In genomic region chr21:32426066-32426465, GRCh38 we compare ENCODE assay signal across 24 cellular contexts. TPM values are rescaled to one million over a fixed set of nuclear protein-coding genes. Genes with fewer than 3 reads are reported as not detected.
A peak's percentile ranks its signal among the peaks of the same experiment; 100 is the strongest.
DNase-seq lines count a peak whose midpoint lies in the region; ATAC-seq and TF ChIP-seq lines count a peak whose summit lies in the region.
"Had no signal": no experiment of that assay in that cellular context is flagged by ENCODE, and none has a peak within 500 bp of the region (broad histone marks: within the 10 kb centered on the region; RNA-seq: fewer than 3 reads in every experiment).

No MANE protein-coding gene starts in this region.

- H3K36me3 Mint-ChIP-seq in activated naive CD4-positive, alpha-beta T cell treated with anti-CD3 and anti-CD28 coated beads, Interleukin-2, amount 50 U/mL, for 72 hours: peaks cover 0 to 7% of the 10 kb centered on the region in 2 donors
- peaks cover 12% of the 10 kb centered on the region for H3K36me3 Mint-ChIP-seq in effector memory CD8-positive, alpha-beta T cell (ENCODE audit: insufficient read depth)

- no peak overlapping the region for H3K4me3 Mint-ChIP-seq in effector memory CD8-positive, alpha-beta T cell
- H3K4me3 Mint-ChIP-seq: activated CD8-positive, alpha-beta T cell treated with anti-CD3 and anti-CD28 coated beads, Interleukin-2, amount 10 ng/mL, durations not matched to agents 7 days and 5 days; CD8-positive, alpha-beta T cell; nephron had no signal

- H3F3A ChIP-seq in PC-3 (ENCODE audit: low read length, unreplicated experiment): peaks cover 11% of the 10 kb centered on the region

- BruUV-seq in PC-3 (replicated peaks; lab: Mats Ljungman, UMichigan): TSS peak; percentile 44

- H4K20me1 ChIP-seq in PC-3 (ENCODE audit: low read length): no peaks in the 10 kb centered on the region

- H3K27me3 ChIP-seq in PC-3 (ENCODE audit: low read length) (no peaks in the 10 kb centered on the region), breast epithelium (no peaks in the 10 kb centered on the region), foreskin keratinocyte (no peaks in the 10 kb centered on the region), thoracic aorta (replicated peaks; ENCODE audit: insufficient read depth) (no peaks in the 10 kb centered on the region)
- H3K27me3 ChIP-seq: heart left ventricle, sigmoid colon had no signal

- no peak overlapping the region for H3K27ac Mint-ChIP-seq in activated naive CD4-positive, alpha-beta T cell treated with anti-CD3 and anti-CD28 coated beads, Interleukin-2, amount 50 U/mL, for 72 hours
- H3K27ac Mint-ChIP-seq in effector memory CD8-positive, alpha-beta T cell: no peak overlapping the region
- H3K27ac Mint-ChIP-seq: activated CD8-positive, alpha-beta T cell treated with anti-CD3 and anti-CD28 coated beads, Interleukin-2, amount 10 ng/mL, durations not matched to agents 7 days and 5 days; CD8-positive, alpha-beta T cell; nephron had no signal

- peaks cover 5 to 10% of the 10 kb centered on the region in 2 donors for H3K4me1 Mint-ChIP-seq in effector memory CD8-positive, alpha-beta T cell (ENCODE audit: low read depth in 2 of 2)
- H3K4me1 Mint-ChIP-seq: nephron had no signal

- intact Hi-C loops in PC-3 (cut with micrococcal nuclease): loop anchor here (2.0 to 5.0 kb wide), 2 partner anchors 36 to 49 kb away; no protein-coding TSS in a partner anchor
- intact Hi-C loops in breast epithelium (cut with DNase I; ENCODE audit: low total_unique reads): no loop called here

- peak overlapping the region; percentile 75 for H3K4me2 ChIP-seq in PC-3 (ENCODE audit: low read length)

- H3K4me3 ChIP-seq in PC-3 (ENCODE audit: low read length): peak overlapping the region; percentile 43; the same call in 1 of the 2 replicates
- no peak overlapping the region for H3K4me3 ChIP-seq in breast epithelium
- H3K4me3 ChIP-seq in thoracic aorta: no peak overlapping the region
- H3K4me3 ChIP-seq: heart left ventricle, sigmoid colon had no signal

- CTCF ChIA-PET in PC-3 (lab: Charles Lee): interaction anchor here (0.6 to 1.3 kb wide), 3 partner anchors 23 to 175 kb away, joined by 3 to 6 read pairs (median 3); no protein-coding TSS in a partner anchor

- no peaks in the 10 kb centered on the region for H3K9me2 ChIP-seq in PC-3 (replicated peaks; ENCODE audit: low read length)

- DNase-seq in PC-3 (peak; percentile 3), breast epithelium (ENCODE audit: low spot score in 2 of 2) (no peak), foreskin keratinocyte (peak in 1 of 2 donors; percentile 72), thoracic aorta (ENCODE audit: low spot score) (no peak), NCI-H146 (lab: John Stamatoyannopoulos, UW) (no peak)
- DNase-seq in activated naive CD4-positive, alpha-beta T cell treated with anti-CD3 and anti-CD28 coated beads, Interleukin-2, amount 50 U/mL, for 72 hours (ENCODE audit: low spot score in 2 of 2): no peak
- DNase-seq in effector memory CD8-positive, alpha-beta T cell: no peak
- DNase-seq: activated CD4-positive, alpha-beta T cell treated with anti-CD3 and anti-CD28 coated beads for 1 hour; activated CD8-positive, alpha-beta T cell treated with anti-CD3 and anti-CD28 coated beads, Interleukin-2, amount 10 ng/mL, durations not matched to agents 7 days and 5 days; AML-193; CD8-positive, alpha-beta T cell; DMS53; GDM1; heart left ventricle; MV-4-11; NCI-H1694 treated with DMSO at 0.1 percent for 48 hours; NCI-H2171 treated with DMSO at 0.1 percent for 48 hours; NCI-H526; SHP77 treated with DMSO at 0.1 percent for 48 hours; sigmoid colon; T-helper 1 cell had no signal

- H3K27ac ChIP-seq in PC-3 (ENCODE audit: low read length) (peak overlapping the region; percentile 87), breast epithelium (peak overlapping the region; percentile 68 to 72), foreskin keratinocyte (peak overlapping the region; percentile 16), thoracic aorta (peak overlapping the region; percentile 40 to 56)
- H3K27ac ChIP-seq: sigmoid colon had no signal

- H3K36me3 ChIP-seq in PC-3 (ENCODE audit: low read depth, low read length): no peaks in the 10 kb centered on the region
- H3K36me3 ChIP-seq in breast epithelium: no peaks in the 10 kb centered on the region
- no peaks in the 10 kb centered on the region for H3K36me3 ChIP-seq in thoracic aorta
- H3K36me3 ChIP-seq: heart left ventricle, sigmoid colon had no signal

- H3K27me3 Mint-ChIP-seq in effector memory CD8-positive, alpha-beta T cell: no peaks in the 10 kb centered on the region

- H2AFZ ChIP-seq in PC-3 (ENCODE audit: low read length): peak overlapping the region; percentile 60; the same call in 1 of the 2 replicates

- H3K9me3 ChIP-seq in PC-3 (ENCODE audit: low read length) (no peaks in the 10 kb centered on the region), breast epithelium (peaks cover 0 to 8% of the 10 kb centered on the region in 2 donors), thoracic aorta (no peaks in the 10 kb centered on the region)
- H3K9me3 ChIP-seq: sigmoid colon had no signal

- POLR2A ChIA-PET in PC-3 (lab: Charles Lee; ENCODE audit: unreplicated experiment): interaction anchor here (0.5 kb wide), 2 partner anchors 116 to 175 kb away, joined by 4 to 7 read pairs; no protein-coding TSS in a partner anchor

- H3K4me1 ChIP-seq in PC-3 (ENCODE audit: insufficient read depth, low read length): peaks cover 59% of the 10 kb centered on the region
- H3K4me1 ChIP-seq in breast epithelium: peaks cover 6 to 9% of the 10 kb centered on the region in 2 donors
- peaks cover 47% of the 10 kb centered on the region for H3K4me1 ChIP-seq in foreskin keratinocyte
- peaks cover 28 to 58% of the 10 kb centered on the region in 2 donors for H3K4me1 ChIP-seq in thoracic aorta (ENCODE audit: control insufficient read depth in 1 of 2, low read depth in 2 of 2)
- H3K4me1 ChIP-seq: sigmoid colon had no signal

- no peak for ATAC-seq in PC-3
- ATAC-seq in foreskin keratinocyte: peak; percentile 15
- ATAC-seq in thoracic aorta (ENCODE audit: insufficient number of reproducible peaks, low FRiP score, low read depth): no peak
- ATAC-seq in activated naive CD4-positive, alpha-beta T cell treated with anti-CD3 and anti-CD28 coated beads, Interleukin-2, amount 50 U/mL, for 72 hours: no peak
- no peak for ATAC-seq in HG03354 (IDR thresholded peaks at IDR 0.05; ENCODE audit: poor library complexity, severe bottlenecking, unreplicated experiment)
- ATAC-seq in effector memory CD8-positive, alpha-beta T cell (replicated peaks): no peak
- ATAC-seq: activated CD8-positive, alpha-beta T cell treated with anti-CD3 and anti-CD28 coated beads, Interleukin-2, amount 10 ng/mL, durations not matched to agents 7 days and 5 days; CD8-positive, alpha-beta T cell; left lobe of liver had no signal

- peak overlapping the region; percentile 50 for H3K9ac ChIP-seq in PC-3 (ENCODE audit: low read length)

- TF ChIP-seq CTCF in PC-3 (conservative IDR thresholded peaks at IDR 0.05; ENCODE audit: low read depth, low read length) (no peak), breast epithelium (IDR thresholded peaks at IDR 0.05) (no peak), foreskin keratinocyte (conservative IDR thresholded peaks at IDR 0.05) (no peak), thoracic aorta (IDR thresholded peaks at IDR 0.05) (no peak)

- peaks cover 0 to 5% of the 10 kb centered on the region in 2 donors for H3K9me3 Mint-ChIP-seq in activated naive CD4-positive, alpha-beta T cell treated with anti-CD3 and anti-CD28 coated beads, Interleukin-2, amount 50 U/mL, for 72 hours
- H3K9me3 Mint-ChIP-seq in effector memory CD8-positive, alpha-beta T cell: peaks cover 0 to 2% of the 10 kb centered on the region in 2 donors

- no peak for TF ChIP-seq POLR2A in breast epithelium (IDR thresholded peaks at IDR 0.05)

- peaks cover 30% of the 10 kb centered on the region for H3K79me2 ChIP-seq in PC-3 (ENCODE audit: low read length)

RNA-seq across cellular contexts. Expression of gene EVA1C, which starts 13.6 kb away (rescaled TPM):
- total RNA-seq in PC-3 (2014; rRNA removed) (16.1 and 17.5 TPM in 2 replicates), breast epithelium (10 to 100 TPM; 30.2 to 69.8 (median 58.5) TPM), foreskin keratinocyte (9.5 and 13.1 TPM in 2 replicates), thoracic aorta (100 to 1,000 TPM in 1 of 2 donors, 10 to 100 TPM in 1; 81.2 to 115 TPM)
- polyA plus RNA-seq in foreskin keratinocyte: 11.2 and 14.4 TPM in 2 replicates
- 10 to 100 TPM in 1 of 2 donors, 1 to 10 TPM in 1; 7.8 to 15.2 TPM for total RNA-seq in activated naive CD4-positive, alpha-beta T cell treated with anti-CD3 and anti-CD28 coated beads, Interleukin-2, amount 50 U/mL, for 72 hours

RNA-seq across cellular contexts. Expression of gene URB1, which starts 33.3 kb away (rescaled TPM):
- 27.8 and 36.3 TPM in 2 replicates for total RNA-seq in PC-3 (2014; rRNA removed)
- total RNA-seq in breast epithelium: 10 to 100 TPM; 12.8 to 22.2 (median 20.6) TPM
- 27.0 and 27.1 TPM in 2 replicates for total RNA-seq in foreskin keratinocyte
- 5.1 and 5.8 TPM in 2 replicates for polyA plus RNA-seq in foreskin keratinocyte
- 10 to 100 TPM; 35.1 to 64.8 TPM for total RNA-seq in thoracic aorta
- 10 to 100 TPM; 20.5 to 25.3 TPM for total RNA-seq in activated naive CD4-positive, alpha-beta T cell treated with anti-CD3 and anti-CD28 coated beads, Interleukin-2, amount 50 U/mL, for 72 hours

Comparison
In these comparisons a context has a peak if more than half of its experiments do, and no peak if none do; other contexts are left out.
1. H3K27ac ChIP-seq: peak in every context shown above with its lines; median percentile 87 in PC-3; 70 in breast epithelium; 48 in thoracic aorta; 16 in foreskin keratinocyte.